Comparison of ENCODE assay signal across 1 cellular context in the genomic region with DNA sequence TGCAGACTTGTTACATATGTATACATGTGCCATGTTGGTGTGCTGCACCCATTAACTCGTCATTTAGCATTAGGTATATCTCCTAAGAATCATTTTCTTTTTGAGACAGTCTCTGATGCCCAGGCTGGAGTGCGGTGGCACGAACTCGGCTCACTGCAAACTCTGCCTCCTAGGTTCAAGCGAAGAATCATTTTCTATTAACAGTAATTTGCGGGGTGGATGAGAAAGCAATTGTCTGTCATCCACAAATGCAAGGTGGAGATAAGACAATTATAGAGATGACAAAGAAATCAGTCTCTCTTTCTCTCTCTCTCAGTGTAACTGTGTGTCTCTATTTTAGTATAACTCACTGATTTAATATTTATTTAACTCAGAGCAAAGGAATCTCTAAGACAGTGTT.
TF ChIP-seq lines count a peak whose summit lies in the region.

No MANE protein-coding gene starts in this region.

TF ChIP-seq in K562, 482 proteins besides CTCF, POLR2A, EP300 and RAD21 (continued from another document):
- TF ChIP-seq KDM1A (IDR thresholded peaks at IDR 0.05) (0 out of 4 replicates have a peak, but pooled peaks of 1 of the 2 experiments have one; percentile 44), FOXP4 (CRISPR knock-in tag; IDR thresholded peaks at IDR 0.05; ENCODE audit: borderline replicate concordance) (no peak), ZBTB40 (IDR thresholded peaks at IDR 0.05) (no peak), ZBTB40 (CRISPR knock-in tag; IDR thresholded peaks at IDR 0.05) (no peak), ZNF41 (CRISPR knock-in tag; conservative IDR thresholded peaks at IDR 0.05) (no peak), ZBTB5 (IDR thresholded peaks at IDR 0.05) (no peak), ETV1 (tag; conservative IDR thresholded peaks at IDR 0.05; ENCODE audit: low read depth) (no peak)
- TF ChIP-seq, protein P1, sequence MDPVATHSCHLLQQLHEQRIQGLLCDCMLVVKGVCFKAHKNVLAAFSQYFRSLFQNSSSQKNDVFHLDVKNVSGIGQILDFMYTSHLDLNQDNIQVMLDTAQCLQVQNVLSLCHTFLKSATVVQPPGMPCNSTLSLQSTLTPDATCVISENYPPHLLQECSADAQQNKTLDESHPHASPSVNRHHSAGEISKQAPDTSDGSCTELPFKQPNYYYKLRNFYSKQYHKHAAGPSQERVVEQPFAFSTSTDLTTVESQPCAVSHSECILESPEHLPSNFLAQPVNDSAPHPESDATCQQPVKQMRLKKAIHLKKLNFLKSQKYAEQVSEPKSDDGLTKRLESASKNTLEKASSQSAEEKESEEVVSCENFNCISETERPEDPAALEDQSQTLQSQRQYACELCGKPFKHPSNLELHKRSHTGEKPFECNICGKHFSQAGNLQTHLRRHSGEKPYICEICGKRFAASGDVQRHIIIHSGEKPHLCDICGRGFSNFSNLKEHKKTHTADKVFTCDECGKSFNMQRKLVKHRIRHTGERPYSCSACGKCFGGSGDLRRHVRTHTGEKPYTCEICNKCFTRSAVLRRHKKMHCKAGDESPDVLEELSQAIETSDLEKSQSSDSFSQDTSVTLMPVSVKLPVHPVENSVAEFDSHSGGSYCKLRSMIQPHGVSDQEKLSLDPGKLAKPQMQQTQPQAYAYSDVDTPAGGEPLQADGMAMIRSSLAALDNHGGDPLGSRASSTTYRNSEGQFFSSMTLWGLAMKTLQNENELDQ (CRISPR knock-in tag; IDR thresholded peaks at IDR 0.05; ENCODE audit: borderline replicate concordance): no peak
